In the genomic region with DNA sequence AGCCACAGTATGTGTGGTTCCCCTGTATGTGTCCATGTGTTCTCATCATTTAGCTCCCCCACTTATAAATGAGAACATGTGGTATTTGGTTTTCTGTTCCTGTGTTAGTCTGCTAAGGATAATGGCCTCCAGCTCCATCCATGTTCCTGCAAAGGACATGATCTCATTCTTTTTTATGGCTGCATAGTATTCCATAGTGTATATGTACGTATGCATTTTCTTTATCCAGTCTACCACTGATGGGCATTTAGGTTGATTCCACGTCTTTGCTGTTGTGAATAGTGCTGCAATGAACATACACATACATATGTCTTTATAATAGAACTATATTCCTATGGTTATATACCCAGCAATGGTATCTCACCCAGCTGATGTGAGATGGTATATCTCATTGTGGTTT, we compare ENCODE assay signal across 6 cellular contexts.
DNase-seq lines count a peak whose midpoint lies in the region; ATAC-seq, FAIRE-seq and TF ChIP-seq lines count a peak whose summit lies in the region.
"Not testable (repeated sequence)": the region's sequence is repeated elsewhere in the genome, so short reads cannot be mapped to it uniquely, and the experiment has no call there.

No MANE protein-coding gene starts in this region.

- not testable (repeated sequence) for BruUV-seq in PC-9 (replicated peaks; lab: Mats Ljungman, UMichigan); HepG2 (replicated peaks; lab: Mats Ljungman, UMichigan)

- H3K36me3 Mint-ChIP-seq in astrocyte (ENCODE audit: low read depth, unreplicated experiment), result peaks cover 10% of the 10 kb centered on the region
- H3K36me3 Mint-ChIP-seq in central memory CD8-positive, alpha-beta T cell (ENCODE audit: insufficient read depth), result not testable (repeated sequence)

- H3K4me2 ChIP-seq in GM23248 (ENCODE audit: unreplicated experiment); PC-9; astrocyte (ENCODE audit: low read length); HepG2 (ENCODE audit: low read depth, low read length): not testable (repeated sequence)

- H3K79me2 ChIP-seq in ACC112 (ENCODE audit: control insufficient read depth, insufficient read depth, low read length, unreplicated experiment) (peaks cover 13% of the 10 kb centered on the region), GM23248 (ENCODE audit: insufficient read depth) (peaks cover 72% of the 10 kb centered on the region), PC-9 (ENCODE audit: low read depth) (0 out of 2 replicates have a peak, but pooled peaks cover 22% of the 10 kb centered on the region), astrocyte (ENCODE audit: insufficient read depth, low read length) (peaks cover 20% of the 10 kb centered on the region)
- not testable (repeated sequence) for H3K79me2 ChIP-seq in HepG2 (ENCODE audit: insufficient read depth, low read length)

- H3K4me1 Mint-ChIP-seq in astrocyte (ENCODE audit: low read depth, unreplicated experiment), result not testable (repeated sequence)
- H3K4me1 Mint-ChIP-seq in central memory CD8-positive, alpha-beta T cell, result peaks cover 44% of the 10 kb centered on the region

- not testable (repeated sequence) for H3K4me3 ChIP-seq in ACC112 (ENCODE audit: low read depth, low read length); GM23248; PC-9; astrocyte (ENCODE audit: insufficient read depth, low read depth, low read length); HepG2 (replicated peaks in 1 of 3; ENCODE audit: insufficient read depth in 1 of 3, low read depth in 2 of 3, low read length in 3 of 3)

- not testable (repeated sequence) for TF ChIP-seq RAD21 in HepG2 (CRISPR knock-in tag; IDR thresholded peaks at IDR 0.05)

- H3K27ac ChIP-seq in ACC112 (ENCODE audit: low read depth, low read length) (peak overlapping the region; percentile 79; the same call in 1 of the 2 replicates), GM23248 (peak overlapping the region; percentile 88; the same call in 1 of the 2 replicates), PC-9 (peak overlapping the region; percentile 82)
- not testable (repeated sequence) for H3K27ac ChIP-seq in astrocyte (ENCODE audit: low read depth, low read length); HepG2 (ENCODE audit: extremely low read length, insufficient read depth, low read length)

- H3K9ac ChIP-seq in GM23248; astrocyte (ENCODE audit: low read length); HepG2 (ENCODE audit: insufficient read depth, low read depth, low read length): not testable (repeated sequence)

- not testable (repeated sequence) for H2AFZ ChIP-seq in ACC112 (ENCODE audit: low read length, unreplicated experiment); GM23248; PC-9; astrocyte (ENCODE audit: low read depth, low read length); HepG2 (ENCODE audit: low read length)

- H3K9me2 ChIP-seq in GM23248 (ENCODE audit: insufficient read depth); PC-9 (ENCODE audit: insufficient read depth): not testable (repeated sequence)

- ATAC-seq in central memory CD8-positive, alpha-beta T cell (replicated peaks; ENCODE audit: extremely low read depth, poor library complexity, severe bottlenecking); HepG2: not testable (repeated sequence)

- H3K36me3 ChIP-seq in ACC112 (ENCODE audit: insufficient read depth, low read length); GM23248 (ENCODE audit: low read depth); PC-9 (ENCODE audit: low read depth); astrocyte (ENCODE audit: insufficient read depth, low read length); HepG2 (replicated peaks in 1 of 2; ENCODE audit: control insufficient read depth in 1 of 2, insufficient read depth in 2 of 2, low read length in 2 of 2): not testable (repeated sequence)

- not testable (repeated sequence) for TF ChIP-seq POLR2A in HepG2 (IDR thresholded peaks at IDR 0.05; ENCODE audit: insufficient read depth in 1 of 2, low read depth in 2 of 2, low read length in 2 of 2)

- not testable (repeated sequence) for H3K27me3 ChIP-seq in ACC112 (ENCODE audit: insufficient read depth, low read length); GM23248 (replicated peaks; ENCODE audit: insufficient read depth); PC-9 (ENCODE audit: insufficient read depth, low read depth); astrocyte (ENCODE audit: insufficient read depth, low read length); HepG2 (ENCODE audit: control insufficient read depth in 1 of 2, insufficient read depth in 2 of 2, low read length in 2 of 2)

- WGBS in GM23248 (ENCODE audit: low coverage in 1 of 2, low lambda C conversion rate in 2 of 2, missing lambda C conversion rate in 2 of 2), 2 experiments, result 61 to 72% methylated on average over 2 of the region's 2 CpGs
- 73% methylated on average over 2 of the region's 2 CpGs for WGBS in HepG2 (ENCODE audit: low lambda C conversion rate)

- H3K4me1 ChIP-seq in ACC112 (ENCODE audit: control insufficient read depth, insufficient read depth, low read length, unreplicated experiment) (peaks cover 13% of the 10 kb centered on the region), GM23248 (ENCODE audit: insufficient read depth) (peaks cover 13% of the 10 kb centered on the region), PC-9 (replicated peaks; ENCODE audit: insufficient read depth) (peaks cover 12% of the 10 kb centered on the region)
- H3K4me1 ChIP-seq in astrocyte (ENCODE audit: insufficient read depth, low read length); HepG2 (ENCODE audit: insufficient read depth, low read length): not testable (repeated sequence)

- in situ Hi-C loops in GM23248 (cut with MboI); HepG2 (cut with HindIII; ENCODE audit: extremely low pct_ligation_motif_present, low pct_unique_long_range_greater_than_20kb): not testable (repeated sequence)

- not testable (repeated sequence) for H3K9me3 Mint-ChIP-seq in astrocyte (ENCODE audit: unreplicated experiment); central memory CD8-positive, alpha-beta T cell

- peak overlapping the region; percentile 54 for H3K4me3 Mint-ChIP-seq in astrocyte (ENCODE audit: unreplicated experiment)
- H3K4me3 Mint-ChIP-seq in central memory CD8-positive, alpha-beta T cell, result not testable (repeated sequence)

- not testable (repeated sequence) for H3K9me3 ChIP-seq in GM23248 (ENCODE audit: low read depth); PC-9 (ENCODE audit: insufficient read depth, low read depth); astrocyte (ENCODE audit: insufficient read depth, low read depth, low read length); HepG2 (ENCODE audit: low read length)

- not testable (repeated sequence) for TF ChIP-seq EP300 in HepG2 (IDR thresholded peaks at IDR 0.05; ENCODE audit: low read depth in 2 of 2, low read length in 2 of 2); HepG2 (CRISPR knock-in tag; IDR thresholded peaks at IDR 0.05; ENCODE audit: borderline replicate concordance)

- not testable (repeated sequence) for FAIRE-seq in astrocyte (lab: Jason Lieb, UNC); HepG2 (lab: Jason Lieb, UNC)

- POLR2A ChIA-PET in PC-9 (lab: Charles Lee; ENCODE audit: unreplicated experiment); HepG2 (lab: Yijun Ruan, JAX): not testable (repeated sequence)

- not testable (repeated sequence) for H3K27me3 Mint-ChIP-seq in astrocyte (ENCODE audit: low read depth, unreplicated experiment); central memory CD8-positive, alpha-beta T cell

- DNase-seq in GM23248; PC-9; astrocyte (ENCODE audit: low read depth); central memory CD8-positive, alpha-beta T cell (ENCODE audit: low spot score in 2 of 2); HepG2 (ENCODE audit: low spot score): not testable (repeated sequence)

- H3K27ac Mint-ChIP-seq in astrocyte (ENCODE audit: unreplicated experiment), result not testable (repeated sequence)
- peak overlapping the region; percentile 17 for H3K27ac Mint-ChIP-seq in central memory CD8-positive, alpha-beta T cell (ENCODE audit: low read depth)

- H3F3A ChIP-seq in GM23248 (ENCODE audit: insufficient read depth), result peaks cover 25% of the 10 kb centered on the region
- peaks cover 22% of the 10 kb centered on the region for H3F3A ChIP-seq in PC-9 (ENCODE audit: insufficient read depth, low read depth)

- CTCF ChIA-PET in PC-9 (lab: Charles Lee); HepG2 (lab: Yijun Ruan, JAX; ENCODE audit: low intra/inter-chr PET ratio, low total read pairs): not testable (repeated sequence)

- H4K20me1 ChIP-seq in GM23248 (ENCODE audit: insufficient read depth); PC-9 (ENCODE audit: insufficient read depth); HepG2 (ENCODE audit: insufficient read depth, low read length): not testable (repeated sequence)
- peaks cover 53% of the 10 kb centered on the region for H4K20me1 ChIP-seq in astrocyte (ENCODE audit: insufficient read depth, low read length)

- intact Hi-C loops in PC-9 (cut with micrococcal nuclease; ENCODE audit: unreplicated experiment); HepG2 (cut with micrococcal nuclease; ENCODE audit: unreplicated experiment): not testable (repeated sequence)

- not testable (repeated sequence) for TF ChIP-seq CTCF in PC-9 (conservative IDR thresholded peaks at IDR 0.05); astrocyte (IDR thresholded peaks at IDR 0.05; ENCODE audit: insufficient read depth, low read depth, low read length); HepG2 (CRISPR knock-in tag; IDR thresholded peaks at IDR 0.05)
